ENCODE assay signal across 9 cellular contexts in the genomic region with DNA sequence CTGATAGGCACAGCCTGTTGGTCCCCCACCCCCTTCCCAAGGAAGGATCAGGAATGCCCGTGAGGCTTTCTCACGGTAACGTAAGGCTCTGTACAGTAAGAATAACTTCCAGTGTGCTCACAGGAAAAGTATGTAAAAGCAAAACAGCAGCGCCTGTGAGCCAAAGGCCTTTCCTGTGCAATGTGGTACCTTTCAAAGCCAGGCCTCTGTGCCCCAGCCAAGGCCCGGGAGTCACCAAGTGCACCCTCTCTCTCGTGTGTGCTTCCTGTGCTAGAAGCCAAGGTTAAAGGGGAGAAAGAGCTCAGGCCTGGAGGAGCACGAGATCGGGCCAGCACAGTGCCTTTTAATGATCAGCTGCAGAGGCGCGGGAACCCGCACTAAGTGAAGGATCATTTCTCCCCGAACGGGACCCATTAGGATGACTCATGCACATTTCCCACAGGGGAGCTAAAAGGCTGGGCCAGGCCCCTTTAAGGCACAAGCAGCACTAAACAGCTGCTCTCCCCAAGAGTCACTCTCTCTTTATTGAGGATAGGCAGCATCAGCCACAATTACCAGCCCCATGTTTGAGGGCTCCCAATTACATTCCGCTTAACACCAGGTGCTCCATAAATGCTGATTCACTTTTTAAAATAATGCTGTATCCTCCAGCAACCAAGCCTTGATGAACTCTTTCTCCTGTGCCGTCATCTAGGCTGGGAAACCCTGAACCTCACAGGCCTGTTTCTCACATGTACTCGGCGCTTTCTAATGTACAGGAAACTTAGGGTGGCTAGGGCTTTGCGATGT. TPM values are rescaled to one million over a fixed set of nuclear protein-coding genes. Genes with fewer than 3 reads are reported as not detected.
DNase-seq lines count a peak whose midpoint lies in the region; ATAC-seq and TF ChIP-seq lines count a peak whose summit lies in the region.
"Had no signal": no experiment of that assay in that cellular context is flagged by ENCODE, and none has a peak within 500 bp of the region (broad histone marks: within the 10 kb centered on the region; RNA-seq: fewer than 3 reads in every experiment).

No MANE protein-coding gene starts in this region.

- H3K4me1 ChIP-seq in adrenal gland (replicated peaks in 1 of 2) (peaks cover 0 to 37% of the 10 kb centered on the region in 2 donors), testis (peaks cover 12% of the 10 kb centered on the region)

- H3K4me3 ChIP-seq in adrenal gland (no peak overlapping the region), testis (no peak overlapping the region)

- H3K27ac Mint-ChIP-seq in stimulated activated naive CD8-positive, alpha-beta T cell treated with anti-CD3 and anti-CD28 coated beads, Interleukin-15, amount 100 ng/mL, for 72 hours: no peak overlapping the region
- H3K27ac Mint-ChIP-seq: activated naive CD4-positive, alpha-beta T cell treated with anti-CD3 and anti-CD28 coated beads, Interleukin-2, amount 50 U/mL, for 24 hours had no signal

- H3K36me3 ChIP-seq in adrenal gland (replicated peaks in 1 of 2): no peaks in the 10 kb centered on the region
- no peaks in the 10 kb centered on the region for H3K36me3 ChIP-seq in testis (ENCODE audit: low read depth, missing control alignments)

- in situ Hi-C loops in ACHN (cut with HindIII; ENCODE audit: low pct_ligation_motif_present, low pct_unique_long_range_greater_than_20kb, low sequenced_read_pairs): no loop called here

- peaks cover 9% of the 10 kb centered on the region for H3K4me1 Mint-ChIP-seq in stimulated activated naive CD8-positive, alpha-beta T cell treated with anti-CD3 and anti-CD28 coated beads, Interleukin-15, amount 100 ng/mL, for 72 hours
- H3K4me1 Mint-ChIP-seq: activated naive CD4-positive, alpha-beta T cell treated with anti-CD3 and anti-CD28 coated beads, Interleukin-2, amount 50 U/mL, for 24 hours had no signal

- H3K4me3 Mint-ChIP-seq in stimulated activated naive CD8-positive, alpha-beta T cell treated with anti-CD3 and anti-CD28 coated beads, Interleukin-15, amount 100 ng/mL, for 72 hours: no peak overlapping the region
- H3K4me3 Mint-ChIP-seq: activated naive CD4-positive, alpha-beta T cell treated with anti-CD3 and anti-CD28 coated beads, Interleukin-2, amount 50 U/mL, for 24 hours had no signal

- intact Hi-C loops in adrenal gland (cut with DNase I): no loop called here
- intact Hi-C loops in testis (cut with DNase I; ENCODE audit: low total_unique reads): no loop called here

- DNase-seq in ACHN (peak; percentile 77), HT1080 (ENCODE audit: low read depth) (peak; percentile 96), adrenal gland (peak in 6 of 7 donors; percentile 45 to 70 (median 60)), islet precursor cell (peak; percentile 96), testis (peak; percentile 27)
- DNase-seq in stimulated activated naive CD8-positive, alpha-beta T cell treated with anti-CD3 and anti-CD28 coated beads, Interleukin-15, amount 100 ng/mL, for 72 hours: no peak

- TF ChIP-seq POLR2A in adrenal gland (IDR thresholded peaks at IDR 0.05): no peak
- no peak for TF ChIP-seq POLR2A in testis (IDR thresholded peaks at IDR 0.05)

- ATAC-seq in HG02885 (IDR thresholded peaks at IDR 0.05; ENCODE audit: poor library complexity, unreplicated experiment): no peak
- no peak for ATAC-seq in stimulated activated naive CD8-positive, alpha-beta T cell treated with anti-CD3 and anti-CD28 coated beads, Interleukin-15, amount 100 ng/mL, for 72 hours
- no peak for ATAC-seq in GM18519 (IDR thresholded peaks at IDR 0.05; ENCODE audit: low FRiP score, unreplicated experiment)

- no peaks in the 10 kb centered on the region for H3K27me3 Mint-ChIP-seq in stimulated activated naive CD8-positive, alpha-beta T cell treated with anti-CD3 and anti-CD28 coated beads, Interleukin-15, amount 100 ng/mL, for 72 hours
- H3K27me3 Mint-ChIP-seq: activated naive CD4-positive, alpha-beta T cell treated with anti-CD3 and anti-CD28 coated beads, Interleukin-2, amount 50 U/mL, for 24 hours had no signal

- H3K27me3 ChIP-seq in adrenal gland (no peaks in the 10 kb centered on the region), testis (no peaks in the 10 kb centered on the region)

- TF ChIP-seq CTCF in adrenal gland (IDR thresholded peaks at IDR 0.05) (no peak), testis (IDR thresholded peaks at IDR 0.05) (no peak)

- H3K9me3 Mint-ChIP-seq in stimulated activated naive CD8-positive, alpha-beta T cell treated with anti-CD3 and anti-CD28 coated beads, Interleukin-15, amount 100 ng/mL, for 72 hours: no peaks in the 10 kb centered on the region
- H3K9me3 Mint-ChIP-seq: activated naive CD4-positive, alpha-beta T cell treated with anti-CD3 and anti-CD28 coated beads, Interleukin-2, amount 50 U/mL, for 24 hours had no signal

- H3K9me3 ChIP-seq in adrenal gland (replicated peaks in 1 of 3) (no peaks in the 10 kb centered on the region), testis (no peaks in the 10 kb centered on the region)

- 45 to 64% (median 54%) methylated on average over 17 to 18 of the region's 18 CpGs for WGBS in adrenal gland, 4 donors
- 43 to 61% methylated on average over 15 to 18 of the region's 18 CpGs for WGBS in testis, 2 donors

- H3K27ac ChIP-seq in adrenal gland (peak overlapping the region in 3 of 5 donors; percentile 46 to 76 (median 59)), testis (no peak overlapping the region)

RNA-seq across cellular contexts. Expression of gene SHB, which starts 42.8 kb away (rescaled TPM):
- 31.9 and 42.8 TPM in 2 replicates for total RNA-seq in HT1080 (2014; rRNA removed; shearing (Covaris generic))
- polyA plus RNA-seq in HT1080 (2015; cell fraction: cytosol; rRNA removed): 38.7 and 41.0 TPM in 2 replicates
- 27.9 and 30.9 TPM in 2 replicates for polyA plus RNA-seq in HT1080 (2015; cell fraction: nucleus; rRNA removed)
- 10 to 100 TPM in 6 of 8 donors, 1 to 10 TPM in 2; 5.8 to 21.2 (median 14.2) TPM for total RNA-seq in adrenal gland
- 1 to 10 TPM; 6.0 to 7.9 (median 6.8) TPM for polyA plus RNA-seq in adrenal gland
- total RNA-seq in testis: 10 to 100 TPM; 21.2 to 22.3 TPM
- polyA plus RNA-seq in testis (ENCODE audit: insufficient read depth, low read depth, low replicate concordance): 8.6 TPM

Comparison
In these comparisons a context has a peak if more than half of its experiments do, and no peak if none do; other contexts are left out.
1. DNase-seq: peak in ACHN (single experiment), HT1080 (single experiment), adrenal gland (6 of 7), islet precursor cell (single experiment) and testis (single experiment); none in stimulated activated naive CD8-positive, alpha-beta T cell treated with anti-CD3 and anti-CD28 coated beads, Interleukin-15, amount 100 ng/mL, for 72 hours (0 of 2).
2. H3K27ac ChIP-seq: peak in adrenal gland (3 of 5); none in testis (0 of 2).